ENCODE assay signal across 2 cellular contexts in the genomic region with DNA sequence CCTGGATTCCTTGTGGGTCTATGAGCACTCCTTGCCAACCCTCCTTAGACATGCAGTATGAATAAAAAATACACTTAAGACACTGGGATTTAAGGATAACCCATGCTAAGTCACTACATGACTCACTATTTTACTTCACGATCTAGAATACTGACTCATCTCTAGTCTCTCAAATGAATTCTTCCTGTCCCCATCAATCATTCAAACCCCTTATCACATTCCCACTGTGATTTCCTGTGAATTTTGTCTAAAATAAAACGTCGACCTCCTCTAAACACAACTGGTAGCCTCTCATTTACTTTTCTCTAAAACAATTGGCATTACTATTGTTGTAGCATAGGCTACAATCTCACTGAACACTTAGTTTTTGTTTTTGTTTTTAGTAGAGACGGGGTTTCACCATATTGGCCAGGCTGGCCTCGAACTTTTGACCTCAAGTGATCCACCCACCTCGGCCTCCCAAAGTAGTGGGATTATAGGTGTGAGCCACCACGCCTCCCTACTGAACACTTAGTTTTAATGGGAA.
TF ChIP-seq lines count a peak whose summit lies in the region.

No MANE protein-coding gene starts in this region.

TF ChIP-seq in A549, 52 proteins besides CTCF, POLR2A, EP300 and RAD21 (continued from another document):
- TF ChIP-seq POLR2AphosphoS2 (conservative IDR thresholded peaks at IDR 0.05; ENCODE audit: low read length) (no peak), JUNB (IDR thresholded peaks at IDR 0.05) (peak; percentile 66), HOXB13 (CRISPR knock-in tag; IDR thresholded peaks at IDR 0.05; ENCODE audit: low read depth) (no peak), ATOH8 (CRISPR knock-in tag; IDR thresholded peaks at IDR 0.05; ENCODE audit: low read depth) (no peak), JUN (IDR thresholded peaks at IDR 0.05) (no peak), FOSL2 (IDR thresholded peaks at IDR 0.05) (peak; percentile 73), FOSL2 (CRISPR knock-in tag; IDR thresholded peaks at IDR 0.05) (peak; percentile 91), CHD2 (IDR thresholded peaks at IDR 0.05; ENCODE audit: low read length, partially characterized antibody) (no peak), TFCP2L1 (CRISPR knock-in tag; IDR thresholded peaks at IDR 0.05) (no peak), NFE2L2 (conservative IDR thresholded peaks at IDR 0.05; ENCODE audit: low read length) (no peak), MAFK (IDR thresholded peaks at IDR 0.05; ENCODE audit: partially characterized antibody) (peak; percentile 8), FOSB (CRISPR knock-in tag; IDR thresholded peaks at IDR 0.05) (no peak), ZSCAN20 (CRISPR knock-in tag; IDR thresholded peaks at IDR 0.05) (no peak), KDM5A (IDR thresholded peaks at IDR 0.05) (no peak), NPAS2 (CRISPR knock-in tag; IDR thresholded peaks at IDR 0.05; ENCODE audit: borderline replicate concordance) (no peak), SREBF2 (IDR thresholded peaks at IDR 0.05) (no peak)
- TF ChIP-seq, protein P1, sequence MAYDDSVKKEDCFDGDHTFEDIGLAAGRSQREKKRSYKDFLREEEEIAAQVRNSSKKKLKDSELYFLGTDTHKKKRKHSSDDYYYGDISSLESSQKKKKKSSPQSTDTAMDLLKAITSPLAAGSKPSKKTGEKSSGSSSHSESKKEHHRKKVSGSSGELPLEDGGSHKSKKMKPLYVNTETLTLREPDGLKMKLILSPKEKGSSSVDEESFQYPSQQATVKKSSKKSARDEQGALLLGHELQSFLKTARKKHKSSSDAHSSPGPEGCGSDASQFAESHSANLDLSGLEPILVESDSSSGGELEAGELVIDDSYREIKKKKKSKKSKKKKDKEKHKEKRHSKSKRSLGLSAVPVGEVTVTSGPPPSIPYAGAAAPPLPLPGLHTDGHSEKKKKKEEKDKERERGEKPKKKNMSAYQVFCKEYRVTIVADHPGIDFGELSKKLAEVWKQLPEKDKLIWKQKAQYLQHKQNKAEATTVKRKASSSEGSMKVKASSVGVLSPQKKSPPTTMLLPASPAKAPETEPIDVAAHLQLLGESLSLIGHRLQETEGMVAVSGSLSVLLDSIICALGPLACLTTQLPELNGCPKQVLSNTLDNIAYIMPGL (CRISPR knock-in tag; IDR thresholded peaks at IDR 0.05; ENCODE audit: borderline replicate concordance) = no peak

TF ChIP-seq in HEK293T, 16 proteins besides CTCF, POLR2A, EP300 and RAD21 (continued from another document):
- peak; percentile 42; the same call in 1 of the 2 replicates for TF ChIP-seq PKNOX1 (IDR thresholded peaks at IDR 0.05)
